1 cellular context compared by ENCODE assay signal in the genomic region with DNA sequence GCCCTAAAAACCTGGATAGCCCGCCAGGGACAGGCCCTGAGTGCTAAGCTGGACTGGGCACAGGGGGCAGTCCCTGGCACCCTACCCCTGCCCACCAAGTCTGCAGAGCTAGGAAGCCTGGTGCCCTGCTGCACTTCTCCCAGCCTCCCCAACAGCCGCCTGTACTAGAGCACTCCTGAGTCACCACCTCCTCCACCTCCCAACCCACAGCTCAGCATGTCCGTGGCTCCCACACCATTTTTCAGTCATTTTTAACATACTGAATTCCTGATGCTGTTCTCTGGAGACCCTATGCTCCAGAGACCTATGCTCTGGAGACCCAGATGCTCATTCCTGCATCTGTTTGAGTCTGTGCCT.
TF ChIP-seq lines count a peak whose summit lies in the region.

No MANE protein-coding gene starts in this region.

TF ChIP-seq in H1, 55 proteins besides CTCF, POLR2A, EP300 and RAD21:
- TF ChIP-seq TCF12 (IDR thresholded peaks at IDR 0.05; ENCODE audit: low read depth, low read length) (no peak), GABPA (IDR thresholded peaks at IDR 0.05; ENCODE audit: borderline replicate concordance, insufficient read depth, low read length) (no peak), MAX (IDR thresholded peaks at IDR 0.05) (no peak), RFX5 (IDR thresholded peaks at IDR 0.05; ENCODE audit: borderline replicate concordance, low read depth, low read length) (no peak), BRCA1 (IDR thresholded peaks at IDR 0.05; ENCODE audit: low read depth, low read length) (no peak), KDM5A (IDR thresholded peaks at IDR 0.05; ENCODE audit: low read length) (no peak), EZH2 (IDR thresholded peaks at IDR 0.05; ENCODE audit: low read depth, low read length, severe bottlenecking) (no peak), JUND (IDR thresholded peaks at IDR 0.05; ENCODE audit: low read length) (no peak), CBX5 (IDR thresholded peaks at IDR 0.05; ENCODE audit: low read depth, low read length) (no peak), SAP30 (IDR thresholded peaks at IDR 0.05; ENCODE audit: insufficient read depth, insufficient replicate concordance, low read length) (no peak), KDM1A (IDR thresholded peaks at IDR 0.05; ENCODE audit: borderline replicate concordance, low read length) (no peak), CREB1 (IDR thresholded peaks at IDR 0.05) (no peak)
